ENCODE assay signal across 11 cellular contexts in the genomic region with DNA sequence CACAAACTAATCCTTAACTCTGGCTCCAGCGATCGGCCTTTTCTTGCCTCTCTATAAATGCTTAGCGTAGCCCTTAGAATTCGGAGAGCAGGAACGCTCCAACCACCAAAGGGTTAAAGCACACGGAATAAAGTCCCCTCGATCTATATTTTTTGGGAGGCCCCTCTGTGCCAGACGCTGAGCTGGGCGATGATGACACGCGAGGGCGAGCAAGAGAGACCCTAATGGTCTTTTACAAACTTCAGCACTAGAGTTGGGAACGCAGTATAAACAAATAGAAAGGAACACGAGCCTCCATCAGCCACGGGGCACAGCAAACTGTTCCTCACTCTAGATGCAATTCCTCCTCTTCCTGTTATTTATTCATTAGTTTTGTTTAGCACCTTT. TPM values are rescaled to one million over a fixed set of nuclear protein-coding genes. Genes with fewer than 3 reads are reported as not detected.
DNase-seq lines count a peak whose midpoint lies in the region; ATAC-seq and TF ChIP-seq lines count a peak whose summit lies in the region.
"Had no signal": no experiment of that assay in that cellular context is flagged by ENCODE, and none has a peak within 500 bp of the region (broad histone marks: within the 10 kb centered on the region; RNA-seq: fewer than 3 reads in every experiment).

No MANE protein-coding gene starts in this region.

- peak overlapping the region in 5 of 10 donors; percentile 9 to 43 (median 38) for H3K4me3 Mint-ChIP-seq in naive thymus-derived CD8-positive, alpha-beta T cell

- no peaks in the 10 kb centered on the region for H3K9me2 ChIP-seq in neural cell (ENCODE audit: insufficient read depth, low read length)

- WGBS in esophagus muscularis mucosa = 7% methylated on average over 15 of the region's 15 CpGs

- H3K27me3 ChIP-seq in HAP-1 (ENCODE audit: low read depth) (no peaks in the 10 kb centered on the region), esophagus muscularis mucosa (peaks cover 0 to 87% (median 23%) of the 10 kb centered on the region in 4 donors), neural cell (ENCODE audit: insufficient read depth, low read depth, low read length) (peaks cover 6% of the 10 kb centered on the region)

- H3K9ac ChIP-seq in neural cell (ENCODE audit: low read length) = peak overlapping the region; percentile 65

- ATAC-seq in HG02973 (IDR thresholded peaks at IDR 0.05; ENCODE audit: unreplicated experiment) (no peak), GM21786 (IDR thresholded peaks at IDR 0.05; ENCODE audit: unreplicated experiment) (no peak)
- no peak for ATAC-seq in naive thymus-derived CD8-positive, alpha-beta T cell
- ATAC-seq: PC-3 had no signal

- no peak for TF ChIP-seq POLR2A in esophagus muscularis mucosa (IDR thresholded peaks at IDR 0.05; ENCODE audit: low read depth)

- H3K27me3 Mint-ChIP-seq in naive thymus-derived CD8-positive, alpha-beta T cell = peaks cover 23 to 66% (median 44%) of the 10 kb centered on the region in 5 donors

- H3K36me3 Mint-ChIP-seq in naive thymus-derived CD8-positive, alpha-beta T cell = peaks cover 0 to 5% (median 4%) of the 10 kb centered on the region in 3 donors

- H3K36me3 ChIP-seq in HAP-1 (replicated peaks) = no peaks in the 10 kb centered on the region
- H3K36me3 ChIP-seq in esophagus muscularis mucosa = no peaks in the 10 kb centered on the region
- no peaks in the 10 kb centered on the region for H3K36me3 ChIP-seq in neural cell (ENCODE audit: insufficient read depth, low read length)

- no peak overlapping the region for H2AFZ ChIP-seq in neural cell (ENCODE audit: low read depth, low read length)

- intact Hi-C loops in esophagus muscularis mucosa (cut with DNase I) = no loop called here

- peak in 1 of 2 experiments; percentile 20 for DNase-seq in HAP-1 (ENCODE audit: low spot score in 2 of 2)
- DNase-seq in esophagus muscularis mucosa (ENCODE audit: extremely low spot score) = no peak
- no peak for DNase-seq in naive thymus-derived CD8-positive, alpha-beta T cell
- no peak for DNase-seq in SW 1271 (lab: John Stamatoyannopoulos, UW)
- DNase-seq: activated CD4-positive, alpha-beta T cell treated with anti-CD3 and anti-CD28 coated beads, Interleukin-2, amount 50 U/mL, for 1 hour; KG1; PC-3 had no signal

- H3K27ac ChIP-seq in 22Rv1 (peak overlapping the region; percentile 99), esophagus muscularis mucosa (replicated peaks in 1 of 4) (no peak overlapping the region), neural cell (ENCODE audit: low read length) (no peak overlapping the region)

- no peak for TF ChIP-seq RAD21 in neural cell (conservative IDR thresholded peaks at IDR 0.05)

- no peaks in the 10 kb centered on the region for H4K20me1 ChIP-seq in neural cell (ENCODE audit: insufficient read depth)

- H3F3A ChIP-seq in neural cell (ENCODE audit: insufficient read depth, low read length, poor library complexity, severe bottlenecking) = no peaks in the 10 kb centered on the region

- H3K4me3 ChIP-seq in HAP-1 (peak overlapping the region; percentile 59), esophagus muscularis mucosa (peak overlapping the region; percentile 46 to 56 (median 48)), neural cell (ENCODE audit: low read length) (peak overlapping the region; percentile 78)

- H3K9me3 ChIP-seq in HAP-1 (no peaks in the 10 kb centered on the region), esophagus muscularis mucosa (no peaks in the 10 kb centered on the region), neural cell (ENCODE audit: low read length) (no peaks in the 10 kb centered on the region)

- H3K9me3 Mint-ChIP-seq in naive thymus-derived CD8-positive, alpha-beta T cell = peaks cover 0 to 5% (median 0%) of the 10 kb centered on the region in 9 donors

- POLR2A ChIA-PET in naive thymus-derived CD8-positive, alpha-beta T cell (lab: Charles Lee) = no interaction called here

- H3K27ac Mint-ChIP-seq in naive thymus-derived CD8-positive, alpha-beta T cell = peak overlapping the region in 1 of 10 donors; percentile 83

- TF ChIP-seq CTCF in 22Rv1 (IDR thresholded peaks at IDR 0.05) = no peak
- no peak for TF ChIP-seq CTCF in esophagus muscularis mucosa (IDR thresholded peaks at IDR 0.05)
- TF ChIP-seq CTCF in neural cell (IDR thresholded peaks at IDR 0.05; ENCODE audit: poor library complexity, severe bottlenecking) = no peak

- peaks cover 25% of the 10 kb centered on the region for H3K4me1 ChIP-seq in HAP-1
- H3K4me1 ChIP-seq in esophagus muscularis mucosa = peaks cover 16 to 25% (median 20%) of the 10 kb centered on the region in 4 donors

- TF ChIP-seq EP300 in esophagus muscularis mucosa (IDR thresholded peaks at IDR 0.05) (no peak), neural cell (conservative IDR thresholded peaks at IDR 0.05; ENCODE audit: poor library complexity, severe bottlenecking) (no peak)

- in situ Hi-C loops in HAP-1 (cut with MboI; ENCODE audit: low sequenced_read_pairs) = no loop called here

- H3K4me1 Mint-ChIP-seq in naive thymus-derived CD8-positive, alpha-beta T cell = peaks cover 6 to 15% (median 8%) of the 10 kb centered on the region in 4 donors

- peaks cover 62% of the 10 kb centered on the region for H3K79me2 ChIP-seq in neural cell (replicated peaks; ENCODE audit: insufficient read depth, low read length)

- peak overlapping the region; percentile 57 for H3K4me2 ChIP-seq in neural cell (ENCODE audit: low read length)

TF ChIP-seq in neural cell, 6 proteins besides CTCF, POLR2A, EP300 and RAD21:
- TF ChIP-seq POLR2AphosphoS5 (IDR thresholded peaks at IDR 0.05) (peak; percentile 21), TAF1 (IDR thresholded peaks at IDR 0.05; ENCODE audit: low read depth) (no peak), MXI1 (conservative IDR thresholded peaks at IDR 0.05; ENCODE audit: poor library complexity, severe bottlenecking) (peak; percentile 58)

RNA-seq across cellular contexts. Expression of gene TOX3, which starts 1.8 kb away (rescaled TPM):
- total RNA-seq in esophagus muscularis mucosa = under 1 TPM in 1 of 4 donors, not detected in 3; 0.11 TPM
- 2.3 and 2.8 TPM in 2 replicates for polyA plus RNA-seq in neural cell
- polyA minus RNA-seq in neural cell = 6.1 and 6.3 TPM in 2 replicates
- total RNA-seq in naive thymus-derived CD8-positive, alpha-beta T cell = not detected
- polyA plus RNA-seq in naive thymus-derived CD8-positive, alpha-beta T cell = not detected
- total RNA-seq: PC-3 had no signal
